9 cellular contexts compared by ENCODE assay signal in genomic region chr19:35000338-35000646, GRCh38. TPM values are rescaled to one million over a fixed set of nuclear protein-coding genes. Genes with fewer than 3 reads are reported as not detected.
A peak's percentile ranks its signal among the peaks of the same experiment; 100 is the strongest.
DNase-seq lines count a peak whose midpoint lies in the region; ATAC-seq and TF ChIP-seq lines count a peak whose summit lies in the region.
"Had no signal": no experiment of that assay in that cellular context is flagged by ENCODE, and none has a peak within 500 bp of the region (broad histone marks: within the 10 kb centered on the region; RNA-seq: fewer than 3 reads in every experiment).

No MANE protein-coding gene starts in this region.

- H4K20me1 ChIP-seq in OCI-LY3 (ENCODE audit: insufficient read depth, low read length) = peaks cover 31% of the 10 kb centered on the region

- intact Hi-C loops in Calu3 (cut with micrococcal nuclease; ENCODE audit: unreplicated experiment) (loop anchor here (10.0 kb wide), 1 partner anchor 75 kb away; the partner anchor contains the start of gene ZNF30), psoas muscle (cut with DNase I) (no loop called here)

- H3K27ac Mint-ChIP-seq in Calu3 (ENCODE audit: unreplicated experiment) = peak overlapping the region; percentile 80

- H3K4me2 ChIP-seq in OCI-LY3 (ENCODE audit: low read length) = peak overlapping the region; percentile 77

- CTCF ChIA-PET in Calu3 (lab: Charles Lee) = interaction anchor here (0.6 to 1.1 kb wide), 3 partner anchors 11 to 625 kb away, joined by 4 to 8 read pairs (median 4); no protein-coding TSS in a partner anchor

- H3K9me3 ChIP-seq in OCI-LY3 (ENCODE audit: insufficient read depth, low read length) (no peaks in the 10 kb centered on the region), psoas muscle (no peaks in the 10 kb centered on the region)

- peaks cover 66% of the 10 kb centered on the region for H3K4me1 Mint-ChIP-seq in Calu3 (ENCODE audit: low read depth, unreplicated experiment)

- H3K27me3 ChIP-seq in OCI-LY3 (ENCODE audit: low read depth, low read length) (no peaks in the 10 kb centered on the region), psoas muscle (ENCODE audit: insufficient read depth in 3 of 3, low read length in 2 of 3) (no peaks in the 10 kb centered on the region)

- H3K4me1 ChIP-seq in OCI-LY3 (ENCODE audit: low read length) (peaks cover 17% of the 10 kb centered on the region; the same call in 1 of the 2 replicates), psoas muscle (peaks cover 15% of the 10 kb centered on the region)

- H3K27ac ChIP-seq in OCI-LY3 (ENCODE audit: low read length) (peak overlapping the region; percentile 67), psoas muscle (peak overlapping the region; percentile 94)

- no peaks in the 10 kb centered on the region for H3K27me3 Mint-ChIP-seq in Calu3 (ENCODE audit: unreplicated experiment)

- DNase-seq in Calu3 = no peak
- DNase-seq in epithelial cell of proximal tubule (ENCODE audit: low read depth) = no peak
- DNase-seq in psoas muscle = no peak
- no peak for DNase-seq in AG08395 (ENCODE audit: low spot score)
- DNase-seq in middle frontal gyrus (ENCODE audit: extremely low spot score, low spot score) = no peak
- no peak for DNase-seq in H4 (ENCODE audit: low spot score)
- no peak for DNase-seq in GM03348 (ENCODE audit: low spot score)

- H3K36me3 Mint-ChIP-seq in Calu3 (ENCODE audit: insufficient read depth, unreplicated experiment) = peaks cover 65% of the 10 kb centered on the region

- H2AFZ ChIP-seq in OCI-LY3 (ENCODE audit: low read depth, low read length) = no peak overlapping the region

- BruUV-seq in Calu3 (replicated peaks; lab: Mats Ljungman, UMichigan) = no TSS peak

- no peaks in the 10 kb centered on the region for H3K9me3 Mint-ChIP-seq in Calu3 (ENCODE audit: low read depth, unreplicated experiment)

- H3K79me2 ChIP-seq in OCI-LY3 (ENCODE audit: low read length) = peaks cover 55% of the 10 kb centered on the region

- TF ChIP-seq CTCF in Calu3 (IDR thresholded peaks at IDR 0.05; ENCODE audit: unreplicated experiment) (no peak), OCI-LY3 (IDR thresholded peaks at IDR 0.05; ENCODE audit: low read depth, low read length) (no peak), epithelial cell of proximal tubule (conservative IDR thresholded peaks at IDR 0.05; ENCODE audit: low read depth, low read length) (no peak), psoas muscle (IDR thresholded peaks at IDR 0.05) (no peak)

- peak overlapping the region; percentile 96 for H3K4me3 ChIP-seq in OCI-LY3 (ENCODE audit: low read length)
- peak overlapping the region; percentile 84 for H3K4me3 ChIP-seq in epithelial cell of proximal tubule (ENCODE audit: low read depth, low read length)
- H3K4me3 ChIP-seq in psoas muscle = peak overlapping the region; percentile 94

- H3K36me3 ChIP-seq in OCI-LY3 (replicated peaks; ENCODE audit: low read depth, low read length) (peaks cover 14% of the 10 kb centered on the region), psoas muscle (ENCODE audit: insufficient read depth in 1 of 2, low read depth in 1 of 2) (peaks cover 0 to 6% of the 10 kb centered on the region in 2 donors)

- ATAC-seq in psoas muscle = no peak

- peak overlapping the region; percentile 93 for H3K9ac ChIP-seq in OCI-LY3 (ENCODE audit: low read length)

- H3K4me3 Mint-ChIP-seq in Calu3 (ENCODE audit: low read depth, unreplicated experiment) = peak overlapping the region; percentile 88

- WGBS in psoas muscle, 3 donors = 0 to 2% (median 2%) methylated on average over 15 to 37 of the region's 37 CpGs

RNA-seq across cellular contexts. Expression of gene GRAMD1A, which starts 0.2 kb away (rescaled TPM):
- total RNA-seq in Calu3 (2022) (114 and 126 TPM in 2 replicates), epithelial cell of proximal tubule (55.0 and 67.7 TPM in 2 replicates), psoas muscle (10 to 100 TPM; 36.3 to 55.0 (median 38.3) TPM)
- polyA plus RNA-seq in psoas muscle = 10 to 100 TPM; 15.6 to 33.4 (median 17.4) TPM
- total RNA-seq in H4 (2014; rRNA removed; shearing (Covaris generic)) = 21.3 and 22.0 TPM in 2 replicates

RNA-seq across cellular contexts. Expression of gene SCN1B, which starts 30.0 kb away (rescaled TPM):
- total RNA-seq in Calu3 (2022) (1.4 and 2.1 TPM in 2 replicates), epithelial cell of proximal tubule (1.3 and 1.5 TPM in 2 replicates), psoas muscle (100 to 1,000 TPM in 3 of 4 donors, 10 to 100 TPM in 1; 95.9 to 345 (median 218) TPM)
- polyA plus RNA-seq in psoas muscle = 100 to 1,000 TPM in 2 of 3 donors, 10 to 100 TPM in 1; 55.6 to 282 (median 248) TPM
- 9.3 and 9.5 TPM in 2 replicates for total RNA-seq in H4 (2014; rRNA removed; shearing (Covaris generic))

RNA-seq across cellular contexts. Expression of gene ZNF792, which starts 36.3 kb away (rescaled TPM):
- total RNA-seq in Calu3 (2022) (9.1 and 9.3 TPM in 2 replicates), epithelial cell of proximal tubule (3.3 and 4.1 TPM in 2 replicates), psoas muscle (1 to 10 TPM; 1.5 to 4.2 (median 2.0) TPM)
- polyA plus RNA-seq in psoas muscle = 1 to 10 TPM in 1 of 3 donors, under 1 TPM in 2; 0.83 to 1.3 (median 0.93) TPM
- 6.3 and 7.6 TPM in 2 replicates for total RNA-seq in H4 (2014; rRNA removed; shearing (Covaris generic))

RNA-seq across cellular contexts. Expression of gene HPN, which starts 41.2 kb away (rescaled TPM):
- total RNA-seq in Calu3 (2022) = 1.4 and 2.2 TPM in 2 replicates
- total RNA-seq in epithelial cell of proximal tubule = 2.0 TPM in 1 of 2 replicates, not detected in the other
- 10 to 100 TPM in 2 of 4 donors, 1 to 10 TPM in 2; 2.5 to 17.7 (median 8.1) TPM for total RNA-seq in psoas muscle
- 10 to 100 TPM in 1 of 3 donors, 1 to 10 TPM in 2; 1.6 to 12.6 (median 5.2) TPM for polyA plus RNA-seq in psoas muscle
- total RNA-seq in H4 (2014; rRNA removed; shearing (Covaris generic)) = not detected in 2 replicates
- total RNA-seq: NCI-H460 had no signal
